Comparison of ENCODE assay signal across 12 cellular contexts in genomic region chr12:65188179-65188709, GRCh38. TPM values are rescaled to one million over a fixed set of nuclear protein-coding genes. Genes with fewer than 3 reads are reported as not detected.
A peak's percentile ranks its signal among the peaks of the same experiment; 100 is the strongest.
DNase-seq lines count a peak whose midpoint lies in the region; ATAC-seq, FAIRE-seq and TF ChIP-seq lines count a peak whose summit lies in the region.
"Had no signal": no experiment of that assay in that cellular context is flagged by ENCODE, and none has a peak within 500 bp of the region (broad histone marks: within the 10 kb centered on the region; RNA-seq: fewer than 3 reads in every experiment).

No MANE protein-coding gene starts in this region.

- no peaks in the 10 kb centered on the region for H3K9me3 ChIP-seq in naive thymus-derived CD4-positive, alpha-beta T cell (ENCODE audit: control insufficient read depth in 2 of 3, low read length in 3 of 3)
- H3K9me3 ChIP-seq: thoracic aorta had no signal

- TF ChIP-seq CTCF in D721Med (IDR thresholded peaks at IDR 0.05; ENCODE audit: insufficient read depth, missing control alignments) (no peak), Calu3 (IDR thresholded peaks at IDR 0.05; ENCODE audit: unreplicated experiment) (no peak)

- CTCF ChIA-PET in activated naive CD4-positive, alpha-beta T cell treated with anti-CD3 and anti-CD28 coated beads for 36 hours (lab: Charles Lee) = no interaction called here
- CTCF ChIA-PET in naive thymus-derived CD4-positive, alpha-beta T cell (lab: Charles Lee) = no interaction called here
- CTCF ChIA-PET in Calu3 (lab: Charles Lee) = no interaction called here

- DNase-seq in D721Med (ENCODE audit: insufficient read length, low spot score) (no peak), MV-4-11 (lab: John Stamatoyannopoulos, UW) (peak; percentile 79), LoVo (ENCODE audit: low spot score) (no peak), Calu3 (no peak)
- no peak for DNase-seq in activated naive CD4-positive, alpha-beta T cell treated with anti-CD3 and anti-CD28 coated beads for 36 hours
- no peak for DNase-seq in naive thymus-derived CD4-positive, alpha-beta T cell
- DNase-seq: CD4-positive, alpha-beta memory T cell; T-helper 9 cell had no signal

- no peaks in the 10 kb centered on the region for H3K27me3 Mint-ChIP-seq in activated naive CD4-positive, alpha-beta T cell treated with anti-CD3 and anti-CD28 coated beads for 36 hours (ENCODE audit: low read depth)
- H3K27me3 Mint-ChIP-seq in naive thymus-derived CD4-positive, alpha-beta T cell = no peaks in the 10 kb centered on the region
- H3K27me3 Mint-ChIP-seq in Calu3 (ENCODE audit: unreplicated experiment) = no peaks in the 10 kb centered on the region
- H3K27me3 Mint-ChIP-seq: CD4-positive, alpha-beta memory T cell had no signal

- BruUV-seq in Calu3 (replicated peaks; lab: Mats Ljungman, UMichigan) = no TSS peak

- peak; percentile 16 for FAIRE-seq in D721Med (lab: Jason Lieb, UNC)

- POLR2A ChIA-PET in naive thymus-derived CD4-positive, alpha-beta T cell (lab: Charles Lee) = no interaction called here

- no peak overlapping the region for H3K4me3 ChIP-seq in naive thymus-derived CD4-positive, alpha-beta T cell (ENCODE audit: low read length)
- H3K4me3 ChIP-seq: thoracic aorta had no signal

- H3K27me3 ChIP-seq in naive thymus-derived CD4-positive, alpha-beta T cell (ENCODE audit: control insufficient read depth in 2 of 2, insufficient read depth in 2 of 2, low read length in 2 of 2) = no peaks in the 10 kb centered on the region

- peaks cover 27% of the 10 kb centered on the region for H3K36me3 Mint-ChIP-seq in activated naive CD4-positive, alpha-beta T cell treated with anti-CD3 and anti-CD28 coated beads for 36 hours (ENCODE audit: low read depth)
- H3K36me3 Mint-ChIP-seq in naive thymus-derived CD4-positive, alpha-beta T cell = peaks cover 8 to 43% (median 24%) of the 10 kb centered on the region in 5 donors
- no peaks in the 10 kb centered on the region for H3K36me3 Mint-ChIP-seq in Calu3 (ENCODE audit: insufficient read depth, unreplicated experiment)

- no peak overlapping the region for H3K4me3 Mint-ChIP-seq in activated naive CD4-positive, alpha-beta T cell treated with anti-CD3 and anti-CD28 coated beads for 36 hours
- peak overlapping the region in 1 of 10 donors; percentile 28 for H3K4me3 Mint-ChIP-seq in naive thymus-derived CD4-positive, alpha-beta T cell
- H3K4me3 Mint-ChIP-seq in Calu3 (ENCODE audit: low read depth, unreplicated experiment) = no peak overlapping the region
- H3K4me3 Mint-ChIP-seq: CD4-positive, alpha-beta memory T cell; nephron had no signal

- peaks cover 6 to 10% of the 10 kb centered on the region in 2 donors for H3K4me1 ChIP-seq in naive thymus-derived CD4-positive, alpha-beta T cell (ENCODE audit: control insufficient read depth in 2 of 2, insufficient read depth in 2 of 2, low read length in 2 of 2)

- ATAC-seq in GM19395 (IDR thresholded peaks at IDR 0.05; ENCODE audit: unreplicated experiment) = peak; percentile 52
- ATAC-seq in HG02870 (IDR thresholded peaks at IDR 0.05; ENCODE audit: unreplicated experiment) = peak; percentile 45
- ATAC-seq in naive thymus-derived CD4-positive, alpha-beta T cell = no peak

- no peaks in the 10 kb centered on the region for H3K9me3 Mint-ChIP-seq in activated naive CD4-positive, alpha-beta T cell treated with anti-CD3 and anti-CD28 coated beads for 36 hours
- H3K9me3 Mint-ChIP-seq in naive thymus-derived CD4-positive, alpha-beta T cell = peaks cover 0 to 3% (median 0%) of the 10 kb centered on the region in 11 donors
- H3K9me3 Mint-ChIP-seq in Calu3 (ENCODE audit: low read depth, unreplicated experiment) = no peaks in the 10 kb centered on the region
- H3K9me3 Mint-ChIP-seq: nephron had no signal

- H3K36me3 ChIP-seq in naive thymus-derived CD4-positive, alpha-beta T cell (ENCODE audit: control insufficient read depth in 2 of 3, insufficient read depth in 3 of 3, low read length in 3 of 3) = no peaks in the 10 kb centered on the region
- H3K36me3 ChIP-seq: thoracic aorta had no signal

- intact Hi-C loops in activated naive CD4-positive, alpha-beta T cell treated with anti-CD3 and anti-CD28 coated beads for 36 hours (cut with micrococcal nuclease) = loop anchor here (2.0 kb wide), 1 partner anchor 15 kb away; no protein-coding TSS in a partner anchor
- intact Hi-C loops in naive thymus-derived CD4-positive, alpha-beta T cell (cut with micrococcal nuclease) = no loop called here
- intact Hi-C loops in Calu3 (cut with micrococcal nuclease; ENCODE audit: unreplicated experiment) = no loop called here

- H3K27ac ChIP-seq in naive thymus-derived CD4-positive, alpha-beta T cell (ENCODE audit: low read depth, low read length) = no peak overlapping the region
- H3K27ac ChIP-seq: thoracic aorta had no signal

- H3K27ac Mint-ChIP-seq in activated naive CD4-positive, alpha-beta T cell treated with anti-CD3 and anti-CD28 coated beads for 36 hours = no peak overlapping the region
- peak overlapping the region in 3 of 9 donors; percentile 13 to 70 (median 28) for H3K27ac Mint-ChIP-seq in naive thymus-derived CD4-positive, alpha-beta T cell
- no peak overlapping the region for H3K27ac Mint-ChIP-seq in Calu3 (ENCODE audit: unreplicated experiment)
- H3K27ac Mint-ChIP-seq: nephron had no signal

- peaks cover 62% of the 10 kb centered on the region for H3K4me1 Mint-ChIP-seq in activated naive CD4-positive, alpha-beta T cell treated with anti-CD3 and anti-CD28 coated beads for 36 hours (ENCODE audit: low read depth)
- H3K4me1 Mint-ChIP-seq in naive thymus-derived CD4-positive, alpha-beta T cell = peaks cover 51 to 95% (median 87%) of the 10 kb centered on the region in 7 donors
- peaks cover 8% of the 10 kb centered on the region for H3K4me1 Mint-ChIP-seq in Calu3 (ENCODE audit: low read depth, unreplicated experiment)

RNA-seq across cellular contexts. Expression of gene LEMD3, which starts 18.9 kb away (rescaled TPM):
- 10 to 100 TPM; 16.5 to 17.5 TPM for total RNA-seq in activated naive CD4-positive, alpha-beta T cell treated with anti-CD3 and anti-CD28 coated beads for 36 hours
- total RNA-seq in naive thymus-derived CD4-positive, alpha-beta T cell = 10 to 100 TPM; 37.8 to 60.1 (median 52.8) TPM
- polyA plus RNA-seq in naive thymus-derived CD4-positive, alpha-beta T cell = 10 to 100 TPM; 33.3 to 35.8 TPM
- total RNA-seq in Calu3 (2022) = 44.3 and 46.8 TPM in 2 replicates
